ENCODE assay signal across 27 cellular contexts in the genomic region with DNA sequence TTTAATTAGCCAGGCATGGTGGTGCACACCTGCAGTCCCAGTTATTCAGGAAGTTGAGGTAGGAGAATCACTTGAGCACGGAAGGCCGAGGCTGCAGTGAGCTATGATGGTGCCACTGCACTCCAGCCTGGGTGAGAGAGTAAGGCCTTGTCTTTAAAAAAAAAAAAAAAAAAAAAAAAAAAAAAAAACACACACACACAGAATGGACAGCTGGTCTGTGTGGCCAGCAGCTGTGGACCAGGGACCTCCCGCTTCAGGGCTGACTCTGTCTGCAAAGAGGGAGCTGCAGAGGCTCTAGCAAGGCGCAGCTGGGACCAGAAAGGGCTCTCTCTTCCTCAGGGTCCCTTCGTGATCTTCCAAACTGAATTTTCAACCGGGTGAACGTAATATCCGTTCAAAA.
"Had no signal": no experiment of that assay in that cellular context is flagged by ENCODE, and none has a peak within 500 bp of the region (broad histone marks: within the 10 kb centered on the region; RNA-seq: fewer than 3 reads in every experiment).

No MANE protein-coding gene starts in this region.

- H3K36me3 ChIP-seq: ascending aorta, cardiac muscle cell, neutrophil, ovary, prostate gland had no signal

- H3K27ac ChIP-seq: ascending aorta, cardiac muscle cell, foreskin keratinocyte, neutrophil, ovary, prostate gland, tibial nerve, WERI-Rb-1 had no signal

- H3K4me1 ChIP-seq: ascending aorta, foreskin keratinocyte had no signal

- H3K9me3 ChIP-seq: ascending aorta, neutrophil, ovary, prostate gland, tibial nerve had no signal

- H3K27me3 ChIP-seq: ascending aorta, cardiac muscle cell, foreskin keratinocyte, ovary, tibial nerve had no signal

- H3K4me3 ChIP-seq: ascending aorta, cardiac muscle cell, ovary, prostate gland, tibial nerve had no signal

- ATAC-seq: activated CD4-positive, CD25-positive, alpha-beta regulatory T cell treated with anti-CD3 and anti-CD28 coated beads, Interleukin-2, amount 50 U/mL, for 24 hours; esophagus mucosa; foreskin keratinocyte; left ventricle myocardium superior; T-helper 17 cell had no signal

- FAIRE-seq: endothelial cell of umbilical vein, islet of Langerhans had no signal

- DNase-seq: activated CD4-positive, alpha-beta T cell treated with anti-CD3 and anti-CD28 coated beads for 48 hours; activated CD4-positive, alpha-beta T cell treated with anti-CD3 and anti-CD28 coated beads, Interleukin-2, amount 50 U/mL, for 48 hours; activated CD8-positive, alpha-beta memory T cell treated with anti-CD3 and anti-CD28 coated beads, Interleukin-2, amount 50 U/mL, for 48 hours; activated gamma-delta T cell; activated naive CD4-positive, alpha-beta T cell treated with anti-CD3 and anti-CD28 coated beads, Interleukin-2, amount 10 ng/mL, durations not matched to agents 7 days and 5 days; activated naive CD8-positive, alpha-beta T cell treated with anti-CD3 and anti-CD28 coated beads, Interleukin-2, amount 10 ng/mL, durations not matched to agents 7 days and 5 days; activated T-cell treated with anti-CD3 and anti-CD28 coated beads, Interleukin-2, amount 50 U/mL, for 24 hours; cerebellar nuclear complex; foreskin keratinocyte; left ventricle myocardium superior; naive B cell; nephron progenitor cell; stimulated activated CD4-positive, alpha-beta T cell treated with anti-CD3 and anti-CD28 coated beads, Interleukin-2, amount 100 ng/mL, for 48 hours; stimulated activated naive CD4-positive, alpha-beta T cell treated with Interleukin-2 at 50 U/mL for 16 hours; T-helper 17 cell; T1000; WERI-Rb-1 had no signal
